7 cellular contexts compared by ENCODE assay signal in genomic region chr1:2553076-2553475, GRCh38. TPM values are rescaled to one million over a fixed set of nuclear protein-coding genes. Genes with fewer than 3 reads are reported as not detected.
"Had no signal": no experiment of that assay in that cellular context is flagged by ENCODE, and none has a peak within 500 bp of the region (broad histone marks: within the 10 kb centered on the region; RNA-seq: fewer than 3 reads in every experiment).

No MANE protein-coding gene starts in this region.

RNA-seq across cellular contexts. Expression of gene TNFRSF14, which starts 3.1 kb away (rescaled TPM):
- total RNA-seq: SJCRH30 had no signal

RNA-seq across cellular contexts. Expression of gene HES5, which starts 23.0 kb away (rescaled TPM):
- total RNA-seq: OCI-LY7, PC-9, RPMI7951, SJCRH30, SJSA1, SK-MEL-5, T-cell had no signal
